Comparison of ENCODE assay signal across 10 cellular contexts in genomic region chr7:134355925-134356324, GRCh38. TPM values are rescaled to one million over a fixed set of nuclear protein-coding genes. Genes with fewer than 3 reads are reported as not detected.
DNase-seq lines count a peak whose midpoint lies in the region; ATAC-seq and TF ChIP-seq lines count a peak whose summit lies in the region.
"Had no signal": no experiment of that assay in that cellular context is flagged by ENCODE, and none has a peak within 500 bp of the region (broad histone marks: within the 10 kb centered on the region; RNA-seq: fewer than 3 reads in every experiment).

No MANE protein-coding gene starts in this region.

- intact Hi-C loops in left colon (cut with DNase I, micrococcal nuclease), result no loop called here
- intact Hi-C loops in stomach (cut with DNase I; ENCODE audit: low total_unique reads), result no loop called here

- no peak for TF ChIP-seq CTCF in cardiac fibroblast (IDR thresholded peaks at IDR 0.05; ENCODE audit: low read depth, low read length)
- no peak for TF ChIP-seq CTCF in stomach (IDR thresholded peaks at IDR 0.05)

- H3K36me3 ChIP-seq in MG63, result no peaks in the 10 kb centered on the region
- no peaks in the 10 kb centered on the region for H3K36me3 ChIP-seq in stomach
- H3K36me3 ChIP-seq: ascending aorta had no signal

- WGBS in stomach, 5 donors, result 12 to 27% (median 14%) methylated on average over 4 of the region's 4 CpGs

- peak overlapping the region; percentile 6 to 50 (median 20) for H3K27ac ChIP-seq in stomach
- H3K27ac ChIP-seq: ascending aorta had no signal

- TF ChIP-seq POLR2A in stomach (IDR thresholded peaks at IDR 0.05), result no peak

- TF ChIP-seq EP300 in stomach (IDR thresholded peaks at IDR 0.05), result no peak

- H3K9me3 ChIP-seq in MG63 (no peaks in the 10 kb centered on the region), stomach (no peaks in the 10 kb centered on the region)
- H3K9me3 ChIP-seq: ascending aorta had no signal

- no peak overlapping the region for H3K4me3 ChIP-seq in MG63
- H3K4me3 ChIP-seq in cardiac fibroblast (replicated peaks in 1 of 2; ENCODE audit: low read depth in 2 of 2, low read length in 2 of 2), result no peak overlapping the region
- H3K4me3 ChIP-seq in stomach, result no peak overlapping the region
- H3K4me3 ChIP-seq: ascending aorta had no signal

- peak; percentile 66 for DNase-seq in MG63
- peak; percentile 46 to 54 for DNase-seq in cardiac fibroblast (ENCODE audit: low read depth in 2 of 2)
- DNase-seq in left colon, result peak; percentile 38 to 58
- peak; percentile 57 for DNase-seq in stomach
- no peak for DNase-seq in A172 (ENCODE audit: low spot score)
- no peak for DNase-seq in UCSD-AML1 (lab: John Stamatoyannopoulos, UW; ENCODE audit: unreplicated experiment)
- DNase-seq: activated CD4-positive, alpha-beta T cell treated with anti-CD3 and anti-CD28 coated beads for 4 hours; T-cell had no signal

- ATAC-seq in left colon (peak; percentile 75), GM18868 (IDR thresholded peaks at IDR 0.05; ENCODE audit: unreplicated experiment) (no peak)
- ATAC-seq: T-cell had no signal

- H3K27me3 ChIP-seq in MG63 (no peaks in the 10 kb centered on the region), stomach (no peaks in the 10 kb centered on the region)
- H3K27me3 ChIP-seq: ascending aorta had no signal

- peaks cover 0 to 16% (median 6%) of the 10 kb centered on the region in 4 donors for H3K4me1 ChIP-seq in stomach
- H3K4me1 ChIP-seq: ascending aorta had no signal

RNA-seq across cellular contexts. Expression of gene SLC35B4, which starts 39.2 kb away (rescaled TPM):
- total RNA-seq in MG63 (2014; rRNA removed; shearing (Covaris generic); ENCODE audit: low replicate concordance), result 5.3 and 6.5 TPM in 2 replicates
- total RNA-seq in left colon, result 1 to 10 TPM; 6.5 to 8.8 TPM
- 10 to 100 TPM in 2 of 5 donors, 1 to 10 TPM in 3; 3.2 to 13.0 (median 8.3) TPM for total RNA-seq in stomach
- 1 to 10 TPM; 1.9 to 2.0 (median 2.0) TPM for polyA plus RNA-seq in stomach
- 19.4 and 20.7 TPM in 2 replicates for total RNA-seq in A172 (2014; rRNA removed; shearing (Covaris generic))

Comparison
In these comparisons a context has a peak if more than half of its experiments do, and no peak if none do; other contexts are left out.
1. DNase-seq: peak in MG63 (single experiment), cardiac fibroblast (2 of 2), left colon (2 of 2) and stomach (single experiment); none in A172 (single experiment) and UCSD-AML1 (single experiment).